ENCODE assay signal across 2 cellular contexts in the genomic region with DNA sequence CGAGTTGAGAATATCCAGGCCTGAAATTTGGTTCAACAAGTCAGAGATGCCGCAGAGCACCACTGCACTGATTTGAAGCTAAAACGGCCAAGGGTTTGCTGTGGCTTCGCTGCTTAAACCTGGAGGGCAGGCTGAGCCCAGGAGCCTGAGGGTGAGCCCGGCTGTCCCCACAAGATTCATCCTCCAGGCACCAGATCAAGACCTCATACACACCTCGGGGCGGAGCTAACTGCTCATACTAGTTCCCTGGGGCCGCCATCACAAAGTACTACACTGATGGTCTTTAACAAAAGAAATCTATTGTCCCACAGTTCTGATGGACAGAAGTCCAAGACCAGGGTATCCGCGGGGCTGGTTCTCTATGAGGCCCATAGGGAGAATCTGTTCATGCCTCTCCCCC.
TF ChIP-seq lines count a peak whose summit lies in the region.

No MANE protein-coding gene starts in this region.

TF ChIP-seq in K562, 482 proteins besides CTCF, POLR2A, EP300 and RAD21 (continues in another document):
- TF ChIP-seq ZKSCAN8 (CRISPR knock-in tag; IDR thresholded peaks at IDR 0.05) (no peak), ZBTB7A (IDR thresholded peaks at IDR 0.05; ENCODE audit: borderline replicate concordance, control insufficient read depth, low read depth, low read length) (no peak), RHOXF2B (CRISPR knock-in tag; conservative IDR thresholded peaks at IDR 0.05) (no peak), MEF2A (IDR thresholded peaks at IDR 0.05; ENCODE audit: control insufficient read depth, low read depth, low read length) (no peak), ZNF707 (CRISPR knock-in tag; conservative IDR thresholded peaks at IDR 0.05) (no peak)
- TF ChIP-seq, protein P1, sequence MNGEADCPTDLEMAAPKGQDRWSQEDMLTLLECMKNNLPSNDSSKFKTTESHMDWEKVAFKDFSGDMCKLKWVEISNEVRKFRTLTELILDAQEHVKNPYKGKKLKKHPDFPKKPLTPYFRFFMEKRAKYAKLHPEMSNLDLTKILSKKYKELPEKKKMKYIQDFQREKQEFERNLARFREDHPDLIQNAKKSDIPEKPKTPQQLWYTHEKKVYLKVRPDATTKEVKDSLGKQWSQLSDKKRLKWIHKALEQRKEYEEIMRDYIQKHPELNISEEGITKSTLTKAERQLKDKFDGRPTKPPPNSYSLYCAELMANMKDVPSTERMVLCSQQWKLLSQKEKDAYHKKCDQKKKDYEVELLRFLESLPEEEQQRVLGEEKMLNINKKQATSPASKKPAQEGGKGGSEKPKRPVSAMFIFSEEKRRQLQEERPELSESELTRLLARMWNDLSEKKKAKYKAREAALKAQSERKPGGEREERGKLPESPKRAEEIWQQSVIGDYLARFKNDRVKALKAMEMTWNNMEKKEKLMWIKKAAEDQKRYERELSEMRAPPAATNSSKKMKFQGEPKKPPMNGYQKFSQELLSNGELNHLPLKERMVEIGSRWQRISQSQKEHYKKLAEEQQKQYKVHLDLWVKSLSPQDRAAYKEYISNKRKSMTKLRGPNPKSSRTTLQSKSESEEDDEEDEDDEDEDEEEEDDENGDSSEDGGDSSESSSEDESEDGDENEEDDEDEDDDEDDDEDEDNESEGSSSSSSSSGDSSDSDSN (IDR thresholded peaks at IDR 0.05; ENCODE audit: borderline replicate concordance in 1 of 2, low read depth in 2 of 2, low read length in 2 of 2), result no peak
- TF ChIP-seq, protein P2, sequence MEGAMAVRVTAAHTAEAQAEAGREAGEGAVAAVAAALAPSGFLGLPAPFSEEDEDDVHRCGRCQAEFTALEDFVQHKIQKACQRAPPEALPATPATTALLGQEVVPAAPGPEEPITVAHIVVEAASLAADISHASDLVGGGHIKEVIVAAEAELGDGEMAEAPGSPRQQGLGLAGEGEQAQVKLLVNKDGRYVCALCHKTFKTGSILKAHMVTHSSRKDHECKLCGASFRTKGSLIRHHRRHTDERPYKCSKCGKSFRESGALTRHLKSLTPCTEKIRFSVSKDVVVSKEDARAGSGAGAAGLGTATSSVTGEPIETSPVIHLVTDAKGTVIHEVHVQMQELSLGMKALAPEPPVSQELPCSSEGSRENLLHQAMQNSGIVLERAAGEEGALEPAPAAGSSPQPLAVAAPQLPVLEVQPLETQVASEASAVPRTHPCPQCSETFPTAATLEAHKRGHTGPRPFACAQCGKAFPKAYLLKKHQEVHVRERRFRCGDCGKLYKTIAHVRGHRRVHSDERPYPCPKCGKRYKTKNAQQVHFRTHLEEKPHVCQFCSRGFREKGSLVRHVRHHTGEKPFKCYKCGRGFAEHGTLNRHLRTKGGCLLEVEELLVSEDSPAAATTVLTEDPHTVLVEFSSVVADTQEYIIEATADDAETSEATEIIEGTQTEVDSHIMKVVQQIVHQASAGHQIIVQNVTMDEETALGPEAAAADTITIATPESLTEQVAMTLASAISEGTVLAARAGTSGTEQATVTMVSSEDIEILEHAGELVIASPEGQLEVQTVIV (CRISPR knock-in tag; IDR thresholded peaks at IDR 0.05; ENCODE audit: borderline replicate concordance), result no peak
- TF ChIP-seq, protein P3, sequence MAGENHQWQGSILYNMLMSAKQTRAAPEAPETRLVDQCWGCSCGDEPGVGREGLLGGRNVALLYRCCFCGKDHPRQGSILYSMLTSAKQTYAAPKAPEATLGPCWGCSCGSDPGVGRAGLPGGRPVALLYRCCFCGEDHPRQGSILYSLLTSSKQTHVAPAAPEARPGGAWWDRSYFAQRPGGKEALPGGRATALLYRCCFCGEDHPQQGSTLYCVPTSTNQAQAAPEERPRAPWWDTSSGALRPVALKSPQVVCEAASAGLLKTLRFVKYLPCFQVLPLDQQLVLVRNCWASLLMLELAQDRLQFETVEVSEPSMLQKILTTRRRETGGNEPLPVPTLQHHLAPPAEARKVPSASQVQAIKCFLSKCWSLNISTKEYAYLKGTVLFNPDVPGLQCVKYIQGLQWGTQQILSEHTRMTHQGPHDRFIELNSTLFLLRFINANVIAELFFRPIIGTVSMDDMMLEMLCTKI (IDR thresholded peaks at IDR 0.05; ENCODE audit: partially characterized antibody), result no peak
- TF ChIP-seq, protein P4, sequence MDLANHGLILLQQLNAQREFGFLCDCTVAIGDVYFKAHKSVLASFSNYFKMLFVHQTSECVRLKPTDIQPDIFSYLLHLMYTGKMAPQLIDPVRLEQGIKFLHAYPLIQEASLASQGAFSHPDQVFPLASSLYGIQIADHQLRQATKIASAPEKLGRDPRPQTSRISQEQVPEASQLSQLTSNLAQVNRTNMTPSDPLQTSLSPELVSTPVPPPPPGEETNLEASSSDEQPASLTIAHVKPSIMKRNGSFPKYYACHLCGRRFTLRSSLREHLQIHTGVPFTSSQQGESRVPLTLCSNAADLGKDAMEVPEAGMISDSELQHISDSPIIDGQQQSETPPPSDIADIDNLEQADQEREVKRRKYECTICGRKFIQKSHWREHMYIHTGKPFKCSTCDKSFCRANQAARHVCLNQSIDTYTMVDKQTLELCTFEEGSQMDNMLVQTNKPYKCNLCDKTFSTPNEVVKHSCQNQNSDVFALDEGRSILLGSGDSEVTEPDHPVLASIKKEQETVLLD (IDR thresholded peaks at IDR 0.05), result no peak
- TF ChIP-seq, protein P5, sequence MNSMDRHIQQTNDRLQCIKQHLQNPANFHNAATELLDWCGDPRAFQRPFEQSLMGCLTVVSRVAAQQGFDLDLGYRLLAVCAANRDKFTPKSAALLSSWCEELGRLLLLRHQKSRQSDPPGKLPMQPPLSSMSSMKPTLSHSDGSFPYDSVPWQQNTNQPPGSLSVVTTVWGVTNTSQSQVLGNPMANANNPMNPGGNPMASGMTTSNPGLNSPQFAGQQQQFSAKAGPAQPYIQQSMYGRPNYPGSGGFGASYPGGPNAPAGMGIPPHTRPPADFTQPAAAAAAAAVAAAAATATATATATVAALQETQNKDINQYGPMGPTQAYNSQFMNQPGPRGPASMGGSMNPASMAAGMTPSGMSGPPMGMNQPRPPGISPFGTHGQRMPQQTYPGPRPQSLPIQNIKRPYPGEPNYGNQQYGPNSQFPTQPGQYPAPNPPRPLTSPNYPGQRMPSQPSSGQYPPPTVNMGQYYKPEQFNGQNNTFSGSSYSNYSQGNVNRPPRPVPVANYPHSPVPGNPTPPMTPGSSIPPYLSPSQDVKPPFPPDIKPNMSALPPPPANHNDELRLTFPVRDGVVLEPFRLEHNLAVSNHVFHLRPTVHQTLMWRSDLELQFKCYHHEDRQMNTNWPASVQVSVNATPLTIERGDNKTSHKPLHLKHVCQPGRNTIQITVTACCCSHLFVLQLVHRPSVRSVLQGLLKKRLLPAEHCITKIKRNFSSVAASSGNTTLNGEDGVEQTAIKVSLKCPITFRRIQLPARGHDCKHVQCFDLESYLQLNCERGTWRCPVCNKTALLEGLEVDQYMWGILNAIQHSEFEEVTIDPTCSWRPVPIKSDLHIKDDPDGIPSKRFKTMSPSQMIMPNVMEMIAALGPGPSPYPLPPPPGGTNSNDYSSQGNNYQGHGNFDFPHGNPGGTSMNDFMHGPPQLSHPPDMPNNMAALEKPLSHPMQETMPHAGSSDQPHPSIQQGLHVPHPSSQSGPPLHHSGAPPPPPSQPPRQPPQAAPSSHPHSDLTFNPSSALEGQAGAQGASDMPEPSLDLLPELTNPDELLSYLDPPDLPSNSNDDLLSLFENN (IDR thresholded peaks at IDR 0.05; ENCODE audit: low read depth in 2 of 2, low read length in 2 of 2), result no peak

TF ChIP-seq in H1, 55 proteins besides CTCF, POLR2A, EP300 and RAD21:
- TF ChIP-seq GTF2F1 (IDR thresholded peaks at IDR 0.05; ENCODE audit: borderline replicate concordance, low read depth, low read length) (no peak), RFX5 (IDR thresholded peaks at IDR 0.05; ENCODE audit: borderline replicate concordance, low read depth, low read length) (no peak), CEBPB (IDR thresholded peaks at IDR 0.05; ENCODE audit: low read depth, low read length) (no peak), TAF7 (optimal IDR thresholded peaks at IDR 0.05; ENCODE audit: borderline replicate concordance, low read depth, low read length) (no peak), SIX5 (IDR thresholded peaks at IDR 0.05; ENCODE audit: low read depth, low read length) (no peak), TAF1 (IDR thresholded peaks at IDR 0.05; ENCODE audit: low read depth, low read length) (no peak), RNF2 (IDR thresholded peaks at IDR 0.05; ENCODE audit: borderline replicate concordance, low read depth, low read length, missing control alignments, poor library complexity, severe bottlenecking) (no peak), CHD1 (IDR thresholded peaks at IDR 0.05; ENCODE audit: low read depth, low read length) (no peak), BACH1 (IDR thresholded peaks at IDR 0.05; ENCODE audit: low read length) (no peak), KDM1A (IDR thresholded peaks at IDR 0.05; ENCODE audit: borderline replicate concordance, low read length) (no peak)
- TF ChIP-seq, protein P6, sequence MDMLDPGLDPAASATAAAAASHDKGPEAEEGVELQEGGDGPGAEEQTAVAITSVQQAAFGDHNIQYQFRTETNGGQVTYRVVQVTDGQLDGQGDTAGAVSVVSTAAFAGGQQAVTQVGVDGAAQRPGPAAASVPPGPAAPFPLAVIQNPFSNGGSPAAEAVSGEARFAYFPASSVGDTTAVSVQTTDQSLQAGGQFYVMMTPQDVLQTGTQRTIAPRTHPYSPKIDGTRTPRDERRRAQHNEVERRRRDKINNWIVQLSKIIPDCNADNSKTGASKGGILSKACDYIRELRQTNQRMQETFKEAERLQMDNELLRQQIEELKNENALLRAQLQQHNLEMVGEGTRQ (IDR thresholded peaks at IDR 0.05; ENCODE audit: low read length), result no peak
